ENCODE assay signal across 19 cellular contexts in the genomic region with DNA sequence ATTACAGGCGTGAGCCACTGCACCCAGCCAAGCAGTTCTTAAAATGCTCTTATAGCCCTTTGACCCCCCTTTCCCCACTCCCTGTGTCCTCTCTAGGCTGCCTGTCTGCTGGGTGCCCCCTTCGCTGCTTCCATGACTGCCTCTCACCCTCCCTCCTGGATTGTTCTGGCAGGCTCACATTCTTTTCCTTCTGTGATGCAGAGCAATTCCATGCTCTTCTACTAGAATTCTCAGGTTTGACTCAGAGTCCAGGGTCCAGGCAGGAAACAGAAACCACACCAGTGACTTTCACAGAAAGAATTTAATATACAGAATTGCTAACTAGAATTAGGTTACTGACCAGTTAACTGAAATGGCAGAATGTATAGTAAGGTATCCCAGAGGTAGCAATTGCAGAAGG.
DNase-seq lines count a peak whose midpoint lies in the region; TF ChIP-seq lines count a peak whose summit lies in the region.
"Had no signal": no experiment of that assay in that cellular context is flagged by ENCODE, and none has a peak within 500 bp of the region (broad histone marks: within the 10 kb centered on the region; RNA-seq: fewer than 3 reads in every experiment).

No MANE protein-coding gene starts in this region.

- no peak overlapping the region for H3K4ac ChIP-seq in mesendoderm (ENCODE audit: low read depth, low read length)

- no peak overlapping the region for H2BK15ac ChIP-seq in mesendoderm (replicated peaks; ENCODE audit: low read depth)

- no peaks in the 10 kb centered on the region; the same call in 1 of the 2 replicates for H3K9me3 ChIP-seq in NT2/D1 (ENCODE audit: insufficient read depth, low read length)
- no peaks in the 10 kb centered on the region for H3K9me3 ChIP-seq in esophagus muscularis mucosa
- H3K9me3 ChIP-seq: suprapubic skin had no signal

- H3K27ac ChIP-seq in esophagus muscularis mucosa (replicated peaks in 1 of 4) (no peak overlapping the region), mesendoderm (ENCODE audit: low read depth, low read length) (no peak overlapping the region)
- H3K27ac ChIP-seq: epithelial cell of prostate, suprapubic skin, WERI-Rb-1 had no signal

- no peak for TF ChIP-seq POLR2A in esophagus muscularis mucosa (IDR thresholded peaks at IDR 0.05; ENCODE audit: low read depth)

- H4K5ac ChIP-seq in mesendoderm (ENCODE audit: low read length), result no peak overlapping the region

- H3K79me1 ChIP-seq in mesendoderm (ENCODE audit: low read length), result no peaks in the 10 kb centered on the region

- no peak overlapping the region for H3K4me3 ChIP-seq in NT2/D1 (ENCODE audit: insufficient read length, low read depth)
- no peak overlapping the region for H3K4me3 ChIP-seq in esophagus muscularis mucosa
- no peak overlapping the region for H3K4me3 ChIP-seq in mesendoderm (ENCODE audit: low read length)
- H3K4me3 ChIP-seq: suprapubic skin had no signal

- no peak overlapping the region for H2AK5ac ChIP-seq in mesendoderm (ENCODE audit: low read length)

- no peak overlapping the region for H3K4me2 ChIP-seq in mesendoderm (ENCODE audit: low read length)

- no peak for TF ChIP-seq EP300 in esophagus muscularis mucosa (IDR thresholded peaks at IDR 0.05)

- H3K36me3 ChIP-seq in NT2/D1 (ENCODE audit: insufficient read depth, insufficient read length, low read length) (no peaks in the 10 kb centered on the region), esophagus muscularis mucosa (no peaks in the 10 kb centered on the region), mesendoderm (ENCODE audit: control insufficient read depth, insufficient read depth, low read length) (no peaks in the 10 kb centered on the region)
- H3K36me3 ChIP-seq: suprapubic skin, WERI-Rb-1 had no signal

- H3K79me2 ChIP-seq in mesendoderm (ENCODE audit: control insufficient read depth, insufficient read depth, low read length), result no peaks in the 10 kb centered on the region

- H3K27me3 ChIP-seq in NT2/D1 (ENCODE audit: insufficient read depth, insufficient read length) (no peaks in the 10 kb centered on the region), esophagus muscularis mucosa (peaks cover 0 to 11% (median 0%) of the 10 kb centered on the region in 4 donors), mesendoderm (ENCODE audit: insufficient read depth, low read length, poor library complexity) (no peaks in the 10 kb centered on the region)

- intact Hi-C loops in esophagus muscularis mucosa (cut with DNase I), result no loop called here

- H3K9ac ChIP-seq in NT2/D1 (ENCODE audit: insufficient read length, low read depth) (no peak overlapping the region), mesendoderm (ENCODE audit: low read length) (no peak overlapping the region)

- no peak overlapping the region for H4K8ac ChIP-seq in mesendoderm (ENCODE audit: low read depth, low read length)

- no peak overlapping the region for H3K56ac ChIP-seq in mesendoderm (ENCODE audit: low read length)

- H2BK5ac ChIP-seq in mesendoderm (ENCODE audit: low read length), result no peak overlapping the region

- DNase-seq in EH (ENCODE audit: low read depth) (peak; percentile 85), NT2/D1 (ENCODE audit: low read depth, low spot score) (peak; percentile 77), esophagus muscularis mucosa (ENCODE audit: extremely low spot score) (peak; percentile 26), mesendoderm (peak; percentile 24), NCI-H2107 treated with DMSO at 0.1 percent for 48 hours (lab: John Stamatoyannopoulos, UW; ENCODE audit: unreplicated experiment) (no peak), NOMO-1 (lab: John Stamatoyannopoulos, UW; ENCODE audit: unreplicated experiment in 2 of 2) (no peak), NCI-H510A treated with DMSO at 0.1 percent for 48 hours (lab: John Stamatoyannopoulos, UW) (no peak)
- no peak for DNase-seq in stimulated activated CD4-positive, alpha-beta T cell treated with anti-CD3 and anti-CD28 coated beads, Interleukin-2, amount 100 ng/mL, for 24 hours
- DNase-seq: activated CD4-positive, alpha-beta memory T cell treated with anti-CD3 and anti-CD28 coated beads, Interleukin-2, amount 10 ng/mL, durations not matched to agents 7 days and 5 days; activated T-cell treated with anti-CD3 and anti-CD28 coated beads, Interleukin-2, amount 50 U/mL, for 72 hours; glutamatergic neuron; naive thymus-derived CD8-positive, alpha-beta T cell; NCI-H1436 treated with DMSO at 0.1 percent for 48 hours; NCI-H2227 treated with DMSO at 0.1 percent for 48 hours; NK-92 treated with Interleukin-12 subunit alpha and Interleukin-12 subunit beta, amount 100 ng/mL, for 24 hours; T-helper 1 cell; WERI-Rb-1 had no signal

- no peak overlapping the region for H3K23ac ChIP-seq in mesendoderm (ENCODE audit: low read length)

- 100% methylated on average over 2 of the region's 2 CpGs for WGBS in esophagus muscularis mucosa
- WGBS in mesendoderm (ENCODE audit: extremely low coverage, insufficient coverage, low lambda C conversion rate), result no CpG with 5 or more reads among the region's 2 CpGs

- H3K18ac ChIP-seq in mesendoderm (ENCODE audit: low read length), result no peak overlapping the region

- no peak for TF ChIP-seq CTCF in esophagus muscularis mucosa (IDR thresholded peaks at IDR 0.05)

- no peaks in the 10 kb centered on the region for H3K4me1 ChIP-seq in NT2/D1 (ENCODE audit: insufficient read depth, insufficient read length)
- H3K4me1 ChIP-seq in esophagus muscularis mucosa, result peaks cover 0 to 4% (median 0%) of the 10 kb centered on the region in 4 donors
- no peaks in the 10 kb centered on the region for H3K4me1 ChIP-seq in mesendoderm (ENCODE audit: control insufficient read depth, low read depth, low read length)
- H3K4me1 ChIP-seq: suprapubic skin had no signal

- H2BK120ac ChIP-seq in mesendoderm (ENCODE audit: low read depth, low read length), result no peak overlapping the region

Comparison
In these comparisons a context has a peak if more than half of its experiments do, and no peak if none do; other contexts are left out.
1. DNase-seq: peak in EH (single experiment), NT2/D1 (single experiment), esophagus muscularis mucosa (single experiment) and mesendoderm (single experiment); none in NCI-H2107 treated with DMSO at 0.1 percent for 48 hours (single experiment), stimulated activated CD4-positive, alpha-beta T cell treated with anti-CD3 and anti-CD28 coated beads, Interleukin-2, amount 100 ng/mL, for 24 hours (0 of 2), NOMO-1 (0 of 2) and NCI-H510A treated with DMSO at 0.1 percent for 48 hours (single experiment).